In the genomic region with DNA sequence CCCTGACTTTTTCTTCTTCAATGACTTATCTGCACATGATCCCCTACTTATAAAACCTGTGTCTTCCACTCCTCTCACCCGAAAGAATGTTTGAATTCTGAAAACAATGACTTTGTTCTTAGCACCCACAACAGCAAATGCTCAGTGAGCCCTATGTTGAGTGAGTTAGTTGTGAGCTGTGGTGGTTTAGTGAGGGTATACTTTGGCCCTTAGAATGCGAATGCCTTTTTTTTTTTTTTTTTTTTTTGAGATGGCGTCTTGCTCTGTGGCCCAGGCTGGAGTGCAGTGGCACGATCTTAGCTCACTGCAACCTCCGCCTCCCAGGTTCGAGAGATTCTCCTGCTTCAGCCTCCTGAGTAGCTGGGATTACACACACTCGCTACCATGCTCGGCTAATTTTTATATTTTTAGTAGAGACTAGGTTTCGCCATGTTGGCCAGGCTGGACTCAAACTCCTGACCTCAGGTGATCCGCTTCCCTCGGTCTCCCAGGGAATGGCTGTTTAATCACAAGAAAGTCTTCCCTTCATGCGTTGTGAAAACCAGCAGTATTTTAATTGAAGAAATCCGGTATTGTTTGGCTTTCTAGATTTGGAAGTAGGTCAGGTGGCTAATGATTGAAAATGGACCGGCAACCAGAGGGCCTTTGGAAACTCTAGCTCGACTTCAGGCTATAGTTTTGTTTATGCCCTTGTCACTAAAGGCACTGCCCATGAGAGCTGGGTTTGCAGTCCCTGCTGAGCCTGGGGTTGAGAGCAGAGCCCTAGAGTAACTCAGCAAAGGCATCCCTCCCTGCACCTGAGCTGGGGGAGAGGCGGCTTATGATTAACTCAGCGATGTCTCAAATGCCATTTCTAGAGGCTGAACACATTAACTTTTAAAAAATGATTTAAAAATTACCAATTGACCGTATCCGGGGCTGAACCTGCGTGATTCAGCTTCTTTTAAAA, we compare ENCODE assay signal across 11 cellular contexts. TPM values are rescaled to one million over a fixed set of nuclear protein-coding genes. Genes with fewer than 3 reads are reported as not detected.
DNase-seq lines count a peak whose midpoint lies in the region; ATAC-seq and TF ChIP-seq lines count a peak whose summit lies in the region.
"Had no signal": no experiment of that assay in that cellular context is flagged by ENCODE, and none has a peak within 500 bp of the region (broad histone marks: within the 10 kb centered on the region; RNA-seq: fewer than 3 reads in every experiment).

No MANE protein-coding gene starts in this region.

- WGBS in heart left ventricle, 4 donors: 81 to 86% (median 83%) methylated on average over 20 of the region's 20 CpGs

- H3K4me1 ChIP-seq in heart left ventricle (peaks cover 5 to 86% (median 59%) of the 10 kb centered on the region in 12 donors), ascending aorta (peaks cover 7 to 29% of the 10 kb centered on the region in 2 donors), muscle layer of duodenum (ENCODE audit: control insufficient read depth in 1 of 2, insufficient read depth in 2 of 2, low read length in 2 of 2) (peaks cover 0 to 29% of the 10 kb centered on the region in 2 donors), uterus (peaks cover 0 to 23% of the 10 kb centered on the region in 2 donors)

- DNase-seq in heart left ventricle (no peak), left cardiac atrium (no peak), ascending aorta (ENCODE audit: low spot score in 2 of 2) (no peak), uterus (peak in 1 of 2 donors; percentile 37), GDM1 (lab: John Stamatoyannopoulos, UW) (no peak)
- DNase-seq: AML-193; hippocampal formation; stimulated activated CD4-positive, alpha-beta T cell treated with anti-CD3 and anti-CD28 coated beads, Interleukin-4, amount 100 ng/mL, for 1 hour had no signal

- H3K36me3 ChIP-seq in heart left ventricle (no peaks in the 10 kb centered on the region), ascending aorta (no peaks in the 10 kb centered on the region), muscle layer of duodenum (ENCODE audit: control insufficient read depth in 1 of 2, insufficient read depth in 2 of 2, low read length in 2 of 2) (no peaks in the 10 kb centered on the region), uterus (no peaks in the 10 kb centered on the region)

- no peak for ATAC-seq in heart left ventricle
- ATAC-seq in left cardiac atrium: no peak
- no peak for ATAC-seq in GM18505 (IDR thresholded peaks at IDR 0.05; ENCODE audit: unreplicated experiment)
- no peak for ATAC-seq in esophagus mucosa

- no peaks in the 10 kb centered on the region for H3K9me3 ChIP-seq in heart left ventricle
- no peaks in the 10 kb centered on the region for H3K9me3 ChIP-seq in ascending aorta
- H3K9me3 ChIP-seq in muscle layer of duodenum (ENCODE audit: control insufficient read depth in 1 of 2, low read length in 2 of 2): no peaks in the 10 kb centered on the region
- H3K9me3 ChIP-seq in uterus: no peaks in the 10 kb centered on the region

- TF ChIP-seq CTCF in heart left ventricle (IDR thresholded peaks at IDR 0.05) (no peak), ascending aorta (IDR thresholded peaks at IDR 0.05) (no peak), uterus (IDR thresholded peaks at IDR 0.05) (no peak)

- H3K27me3 ChIP-seq in heart left ventricle (no peaks in the 10 kb centered on the region), ascending aorta (no peaks in the 10 kb centered on the region), muscle layer of duodenum (ENCODE audit: low read depth, low read length) (no peaks in the 10 kb centered on the region), uterus (no peaks in the 10 kb centered on the region)

- TF ChIP-seq POLR2A in heart left ventricle (IDR thresholded peaks at IDR 0.05) (no peak), uterus (IDR thresholded peaks at IDR 0.05) (no peak), GM18505 (IDR thresholded peaks at IDR 0.05; ENCODE audit: borderline replicate concordance, extremely low read depth, insufficient read depth, insufficient read length) (no peak)

- H3K4me3 ChIP-seq in heart left ventricle (no peak overlapping the region), ascending aorta (peak overlapping the region in 1 of 2 donors; percentile 30), muscle layer of duodenum (ENCODE audit: low read depth in 1 of 2, low read length in 2 of 2) (no peak overlapping the region), uterus (no peak overlapping the region)

- H3K27ac ChIP-seq in heart left ventricle: peak overlapping the region in 10 of 12 donors; percentile 20 to 95 (median 88)
- peak overlapping the region; percentile 87 to 90 for H3K27ac ChIP-seq in ascending aorta
- H3K27ac ChIP-seq in muscle layer of duodenum (ENCODE audit: low read length): peak overlapping the region; percentile 30
- H3K27ac ChIP-seq in uterus: peak overlapping the region; percentile 92 to 96

- intact Hi-C loops in heart left ventricle (cut with DNase I) (loop anchor here in 4 of 10 donors (5.0 kb wide), 3 partner anchors 36 to 54 kb away; a partner anchor contains a TSS), left cardiac atrium (cut with DNase I) (loop anchor here in 1 of 2 donors (5.0 kb wide), 1 partner anchor 41 kb away; a partner anchor contains a TSS), ascending aorta (cut with DNase I) (loop anchor here (5.0 kb wide), 1 partner anchor 64 kb away; no protein-coding TSS in a partner anchor), uterus (cut with DNase I; ENCODE audit: low total_unique reads) (no loop called here)

RNA-seq across cellular contexts. Expression of a gene that starts 41.3 kb away (rescaled TPM):
- total RNA-seq in heart left ventricle (100 to 1,000 TPM in 8 of 9 donors, 10 to 100 TPM in 1; 96.5 to 173 (median 127) TPM), left cardiac atrium (100 to 1,000 TPM in 1 of 2 donors, 10 to 100 TPM in 1; 81.6 to 108 TPM), ascending aorta (101 TPM), uterus (100 to 1,000 TPM in 1 of 4 donors, 10 to 100 TPM in 3; 58.2 to 295 (median 76.9) TPM), esophagus mucosa (53.3 TPM)
- 10 to 100 TPM; 51.9 to 64.7 TPM for polyA plus RNA-seq in heart left ventricle

Comparison
In these comparisons a context has a peak if more than half of its experiments do, and no peak if none do; other contexts are left out.
1. H3K27ac ChIP-seq: peak in every context shown above with its lines; median percentile 94 in uterus; 88 in ascending aorta; 88 in heart left ventricle; 30 in muscle layer of duodenum.